In genomic region chr18:3409811-3410210, GRCh38 we compare ENCODE assay signal across 23 cellular contexts.
"Had no signal": no experiment of that assay in that cellular context is flagged by ENCODE, and none has a peak within 500 bp of the region (broad histone marks: within the 10 kb centered on the region; RNA-seq: fewer than 3 reads in every experiment).

No MANE protein-coding gene starts in this region.

- H3K4me3 Mint-ChIP-seq: activated CD4-positive, alpha-beta memory T cell treated with anti-CD3 and anti-CD28 coated beads, Interleukin-2, amount 10 ng/mL, durations not matched to agents 7 days and 5 days; activated CD4-positive, alpha-beta T cell treated with anti-CD3 and anti-CD28 coated beads, Interleukin-2, amount 10 ng/mL, durations not matched to agents 24 days and 14 days; activated T-cell treated with anti-CD3 and anti-CD28 coated beads, Interleukin-2, amount 50 U/mL, for 4 hours; activated T-helper 17 cell treated with anti-CD3 and anti-CD28 coated beads, Interleukin-2, amount 50 U/mL, for 72 hours; central memory CD8-positive, alpha-beta T cell; naive thymus-derived CD8-positive, alpha-beta T cell; neural crest cell; stimulated activated naive CD8-positive, alpha-beta T cell treated with anti-CD3 and anti-CD28 coated beads, Interleukin-15, Interleukin-2, amounts not matched to agents 100 ng/mL and 50 ng/mL, for 24 hours had no signal

- H3K4me3 ChIP-seq: esophagus squamous epithelium, lower lobe of right lung, thoracic aorta, uterus had no signal

- H3K9me3 Mint-ChIP-seq: activated CD4-positive, alpha-beta memory T cell treated with anti-CD3 and anti-CD28 coated beads, Interleukin-2, amount 10 ng/mL, durations not matched to agents 7 days and 5 days; activated CD4-positive, alpha-beta T cell treated with anti-CD3 and anti-CD28 coated beads, Interleukin-2, amount 10 ng/mL, durations not matched to agents 24 days and 14 days; activated T-cell treated with anti-CD3 and anti-CD28 coated beads, Interleukin-2, amount 50 U/mL, for 4 hours; central memory CD8-positive, alpha-beta T cell; stimulated activated naive CD8-positive, alpha-beta T cell treated with anti-CD3 and anti-CD28 coated beads, Interleukin-15, Interleukin-2, amounts not matched to agents 100 ng/mL and 50 ng/mL, for 24 hours had no signal

- H3K36me3 ChIP-seq: esophagus squamous epithelium, lower lobe of right lung, thoracic aorta, uterus had no signal

- H3K27me3 ChIP-seq: uterus had no signal

- H3K4me1 Mint-ChIP-seq: activated T-helper 17 cell treated with anti-CD3 and anti-CD28 coated beads, Interleukin-2, amount 50 U/mL, for 72 hours had no signal

- H3K27ac ChIP-seq: epithelial cell of prostate, esophagus squamous epithelium, lower lobe of right lung, thoracic aorta, uterus had no signal

- ATAC-seq: activated T-cell treated with anti-CD3 and anti-CD28 coated beads, Interleukin-2, amount 50 U/mL, for 4 hours; activated T-helper 17 cell treated with anti-CD3 and anti-CD28 coated beads, Interleukin-2, amount 50 U/mL, for 72 hours; left lobe of liver; lower lobe of right lung; naive thymus-derived CD8-positive, alpha-beta T cell; right cardiac atrium had no signal

- H3K27ac Mint-ChIP-seq: activated CD4-positive, alpha-beta memory T cell treated with anti-CD3 and anti-CD28 coated beads, Interleukin-2, amount 10 ng/mL, durations not matched to agents 7 days and 5 days; activated CD4-positive, alpha-beta T cell treated with anti-CD3 and anti-CD28 coated beads, Interleukin-2, amount 10 ng/mL, durations not matched to agents 24 days and 14 days; activated T-helper 17 cell treated with anti-CD3 and anti-CD28 coated beads, Interleukin-2, amount 50 U/mL, for 72 hours; stimulated activated naive CD8-positive, alpha-beta T cell treated with anti-CD3 and anti-CD28 coated beads, Interleukin-15, Interleukin-2, amounts not matched to agents 100 ng/mL and 50 ng/mL, for 24 hours had no signal

- H3K4me1 ChIP-seq: lower lobe of right lung, uterus had no signal

- DNase-seq: activated CD4-positive, alpha-beta memory T cell treated with anti-CD3 and anti-CD28 coated beads, Interleukin-2, amount 10 ng/mL, durations not matched to agents 7 days and 5 days; activated CD4-positive, alpha-beta T cell treated with anti-CD3 and anti-CD28 coated beads, Interleukin-2, amount 10 ng/mL, durations not matched to agents 24 days and 14 days; activated CD4-positive, CD25-positive, alpha-beta regulatory T cell treated with anti-CD3 and anti-CD28 coated beads, Interleukin-2, amount 50 U/mL, for 72 hours; activated gamma-delta T cell treated with Interleukin-2 at 50 U/mL for 16 hours; activated naive CD4-positive, alpha-beta T cell treated with anti-CD3 and anti-CD28 coated beads, Interleukin-2, amount 50 U/mL, for 16 hours; activated T-cell treated with anti-CD3 and anti-CD28 coated beads, Interleukin-2, amount 50 U/mL, for 4 hours; anterior cingulate cortex; effector CD4-positive, alpha-beta T cell; esophagus squamous epithelium; foreskin melanocyte; lower lobe of right lung; naive thymus-derived CD8-positive, alpha-beta T cell; right cardiac atrium; stimulated activated CD4-positive, alpha-beta T cell treated with anti-CD3 and anti-CD28 coated beads, Interleukin-4, amount 100 ng/mL, for 1 hour; T-helper 2 cell; uterus had no signal

- H3K9me3 ChIP-seq: esophagus squamous epithelium, lower lobe of right lung, thoracic aorta, uterus had no signal

- H3K27me3 Mint-ChIP-seq: activated CD4-positive, alpha-beta memory T cell treated with anti-CD3 and anti-CD28 coated beads, Interleukin-2, amount 10 ng/mL, durations not matched to agents 7 days and 5 days; activated T-helper 17 cell treated with anti-CD3 and anti-CD28 coated beads, Interleukin-2, amount 50 U/mL, for 72 hours; central memory CD8-positive, alpha-beta T cell; stimulated activated naive CD8-positive, alpha-beta T cell treated with anti-CD3 and anti-CD28 coated beads, Interleukin-15, Interleukin-2, amounts not matched to agents 100 ng/mL and 50 ng/mL, for 24 hours had no signal
